Comparison of ENCODE assay signal across 1 cellular context in genomic region chr13:71378992-71379905, GRCh38.
TF ChIP-seq lines count a peak whose summit lies in the region.

No MANE protein-coding gene starts in this region.

TF ChIP-seq in GM23338, 12 proteins besides CTCF, POLR2A, EP300 and RAD21:
- no peak for TF ChIP-seq ZNF462 (CRISPR knock-in tag; IDR thresholded peaks at IDR 0.05)
- TF ChIP-seq ZNF331 (CRISPR knock-in tag; IDR thresholded peaks at IDR 0.05; ENCODE audit: low read depth): no peak
- no peak for TF ChIP-seq NANOG (IDR thresholded peaks at IDR 0.05; ENCODE audit: borderline replicate concordance)
- TF ChIP-seq POLR2AphosphoS5 (IDR thresholded peaks at IDR 0.05; ENCODE audit: low read depth): no peak
- no peak for TF ChIP-seq REST (IDR thresholded peaks at IDR 0.05; ENCODE audit: unreplicated experiment)
